Comparison of ENCODE assay signal across 14 cellular contexts in the genomic region with DNA sequence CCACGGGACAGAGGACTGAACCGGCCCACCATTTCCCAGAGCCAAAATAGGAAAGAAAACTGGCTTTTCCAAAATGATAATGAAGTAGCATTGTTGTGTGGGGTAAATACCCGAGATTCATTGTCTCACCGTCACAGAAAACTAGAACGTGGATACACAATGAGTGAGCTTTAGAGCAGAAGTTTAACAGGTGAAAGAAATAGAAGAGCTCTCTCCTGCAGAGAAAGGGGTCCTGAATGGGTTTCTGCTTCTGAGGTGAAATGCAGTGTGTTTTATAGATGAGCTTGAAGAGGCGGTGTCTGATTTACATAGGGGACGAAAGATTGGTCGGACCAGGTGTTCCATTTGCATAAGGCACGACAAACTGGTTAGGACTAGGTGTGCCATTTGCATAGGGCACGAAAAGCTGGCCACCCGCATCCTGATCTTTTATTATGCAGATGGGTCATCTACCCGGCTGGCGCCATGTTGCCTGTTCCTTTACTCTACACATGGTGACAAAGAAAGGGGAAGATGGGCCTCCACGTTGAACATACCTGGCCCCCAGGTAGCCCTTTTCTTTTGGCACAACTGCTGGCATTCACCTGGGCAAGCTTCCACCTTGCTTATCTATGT.
"Had no signal": no experiment of that assay in that cellular context is flagged by ENCODE, and none has a peak within 500 bp of the region (broad histone marks: within the 10 kb centered on the region; RNA-seq: fewer than 3 reads in every experiment).

No MANE protein-coding gene starts in this region.

- H3K4me3 ChIP-seq: left ventricle myocardium inferior, smooth muscle cell, vagina had no signal

- ATAC-seq: foreskin keratinocyte; naive thymus-derived CD8-positive, alpha-beta T cell; sciatic nerve; stimulated activated memory B cell treated with anti-CD40 and anti-IgM and Interleukin-4, amounts not matched to agents 10 μg/mL and 1 μg/mL and 100 μg/mL, for 72 hours had no signal

- H3K27ac ChIP-seq: foreskin keratinocyte, left ventricle myocardium inferior, vagina had no signal

- DNase-seq: activated CD4-positive, alpha-beta T cell treated with anti-CD3 and anti-CD28 coated beads for 1 hour; activated CD4-positive, alpha-beta T cell treated with anti-CD3 and anti-CD28 coated beads, Interleukin-2, amount 50 U/mL, for 1 hour; activated gamma-delta T cell treated with Interleukin-2 at 50 U/mL for 16 hours; activated T-cell treated with anti-CD3 and anti-CD28 coated beads, Interleukin-2, amount 50 U/mL, for 1 hour; anterior cingulate cortex; effector CD4-positive, alpha-beta T cell; foreskin keratinocyte; left ventricle myocardium inferior; naive thymus-derived CD8-positive, alpha-beta T cell; stimulated activated CD4-positive, alpha-beta T cell treated with anti-CD3 and anti-CD28 coated beads, Interleukin-15, amount 100 ng/mL, for 24 hours had no signal

- H3K4me1 ChIP-seq: foreskin keratinocyte, left ventricle myocardium inferior, vagina had no signal

- H3K9me3 ChIP-seq: left ventricle myocardium inferior, vagina had no signal

- H3K27me3 ChIP-seq: foreskin keratinocyte, vagina had no signal

- H3K36me3 ChIP-seq: left ventricle myocardium inferior, vagina had no signal
